ENCODE assay signal across 18 cellular contexts in genomic region chr6:10482636-10483257, GRCh38. TPM values are rescaled to one million over a fixed set of nuclear protein-coding genes. Genes with fewer than 3 reads are reported as not detected.
DNase-seq lines count a peak whose midpoint lies in the region; ATAC-seq, FAIRE-seq and TF ChIP-seq lines count a peak whose summit lies in the region.
"Had no signal": no experiment of that assay in that cellular context is flagged by ENCODE, and none has a peak within 500 bp of the region (broad histone marks: within the 10 kb centered on the region; RNA-seq: fewer than 3 reads in every experiment).

No MANE protein-coding gene starts in this region.

- ATAC-seq in GM23338 (no peak), WTC11 (no peak), T-cell (replicated peaks in 1 of 4) (no peak)
- peak; percentile 55 for ATAC-seq in stimulated activated memory B cell treated with anti-CD40 and anti-IgM and Interleukin-4, amounts not matched to agents 10 μg/mL and 1 μg/mL and 100 μg/mL, for 72 hours
- ATAC-seq: CD8-positive, alpha-beta T cell had no signal

- H3K36me3 Mint-ChIP-seq in GM23338 (ENCODE audit: low read depth) (peaks cover 2% of the 10 kb centered on the region; the same call in 1 of the 3 replicates), H9 (ENCODE audit: insufficient read depth in 1 of 3, low read depth in 3 of 3) (no peaks in the 10 kb centered on the region; a peak in 2 of 7 replicates), WTC11 (0 out of 2 replicates have a peak, but pooled peaks cover 2% of the 10 kb centered on the region), T-cell (no peaks in the 10 kb centered on the region)
- no peaks in the 10 kb centered on the region for H3K36me3 Mint-ChIP-seq in stimulated activated memory B cell treated with anti-CD40 and anti-IgM and Interleukin-4, amounts not matched to agents 10 μg/mL and 1 μg/mL and 100 μg/mL, for 72 hours
- H3K36me3 Mint-ChIP-seq: CD4-positive, CD25-positive, alpha-beta regulatory T cell; CD8-positive, alpha-beta T cell had no signal

- no peaks in the 10 kb centered on the region for H3F3A ChIP-seq in GM23338 (replicated peaks; ENCODE audit: low read depth)

- WGBS in H9 (ENCODE audit: extremely low coverage, insufficient read length, low lambda C conversion rate) = no CpG with 5 or more reads among the region's 46 CpGs

- H2AFZ ChIP-seq in GM23338 = peak overlapping the region; percentile 14; the same call in 1 of the 2 replicates
- H2AFZ ChIP-seq in H9 (ENCODE audit: low read length) = no peak overlapping the region
- H2AFZ ChIP-seq: GM23248 had no signal

- intact Hi-C loops in kidney (cut with DNase I) = no loop called here

- H3K9me3 ChIP-seq in H9 (ENCODE audit: control insufficient read depth, low read depth, low read length) = no peaks in the 10 kb centered on the region
- no peaks in the 10 kb centered on the region for H3K9me3 ChIP-seq in kidney (ENCODE audit: control insufficient read depth in 1 of 2, low read length in 2 of 2)
- H3K9me3 ChIP-seq: Caco-2, HAP-1 had no signal

- H4K5ac ChIP-seq in H9 (ENCODE audit: insufficient read length, low read depth, low read length) = no peak overlapping the region

- H3K27me3 ChIP-seq in GM23338 (ENCODE audit: insufficient read depth) = peaks cover 9% of the 10 kb centered on the region
- no peaks in the 10 kb centered on the region for H3K27me3 ChIP-seq in H9 (ENCODE audit: insufficient read depth, low read length)

- H4K91ac ChIP-seq in H9 (ENCODE audit: insufficient read length, low read depth, low read length) = no peak overlapping the region

- H3K27ac ChIP-seq in GM23338 (ENCODE audit: low read depth) (no peak overlapping the region), H9 (ENCODE audit: insufficient read length, low read depth, low read length) (no peak overlapping the region), kidney (ENCODE audit: low read depth in 2 of 2, low read length in 2 of 2) (no peak overlapping the region)
- H3K27ac ChIP-seq: C4-2B, GM23248 had no signal

- no peaks in the 10 kb centered on the region for H3K79me2 ChIP-seq in GM23338 (replicated peaks; ENCODE audit: insufficient read depth)
- no peaks in the 10 kb centered on the region for H3K79me2 ChIP-seq in H9 (ENCODE audit: insufficient read depth, low read length)

- peaks cover 1% of the 10 kb centered on the region for H3K23me2 ChIP-seq in H9 (ENCODE audit: insufficient read length, low read depth, low read length, poor library complexity, severe bottlenecking)

- H3K9me3 Mint-ChIP-seq in GM23338 = peaks cover 13% of the 10 kb centered on the region; the same call in 2 of the 3 replicates
- H3K9me3 Mint-ChIP-seq in H9 = peaks cover 4 to 9% of the 10 kb centered on the region in 2 experiments
- H3K9me3 Mint-ChIP-seq in stimulated activated memory B cell treated with anti-CD40 and anti-IgM and Interleukin-4, amounts not matched to agents 10 μg/mL and 1 μg/mL and 100 μg/mL, for 72 hours = peaks cover 2% of the 10 kb centered on the region
- H3K9me3 Mint-ChIP-seq in WTC11 = peaks cover 30% of the 10 kb centered on the region
- H3K9me3 Mint-ChIP-seq in T-cell = no peaks in the 10 kb centered on the region
- H3K9me3 Mint-ChIP-seq: CD8-positive, alpha-beta T cell had no signal

- no peak overlapping the region for H3K23ac ChIP-seq in H9 (ENCODE audit: insufficient read length, low read depth, low read length)

- no peak overlapping the region for H3K4me2 ChIP-seq in GM23338
- H3K4me2 ChIP-seq in H9 (ENCODE audit: insufficient read depth, insufficient read length, low read length) = no peak overlapping the region

- DNase-seq in GM23338 (ENCODE audit: low spot score) (no peak), H9 (peak; percentile 44), kidney (peak; percentile 61), WTC11 (ENCODE audit: low spot score) (no peak), NCI-H1105 treated with DMSO at 0.1 percent for 48 hours (lab: John Stamatoyannopoulos, UW) (no peak), T-cell (no peak)
- DNase-seq: Caco-2; CD4-positive, CD25-positive, alpha-beta regulatory T cell; CD8-positive, alpha-beta T cell; DMS153; DND-41; GM23248; HFFc6 had no signal

- H3K27me3 Mint-ChIP-seq in GM23338 (ENCODE audit: insufficient read depth, low read depth, poor library complexity) = peaks cover 17% of the 10 kb centered on the region
- H3K27me3 Mint-ChIP-seq in H9 (ENCODE audit: low read depth) = peaks cover 8% of the 10 kb centered on the region
- peaks cover 23% of the 10 kb centered on the region for H3K27me3 Mint-ChIP-seq in stimulated activated memory B cell treated with anti-CD40 and anti-IgM and Interleukin-4, amounts not matched to agents 10 μg/mL and 1 μg/mL and 100 μg/mL, for 72 hours
- H3K27me3 Mint-ChIP-seq in WTC11 (ENCODE audit: low read depth) = peaks cover 11% of the 10 kb centered on the region
- peaks cover 4 to 26% of the 10 kb centered on the region in 2 donors for H3K27me3 Mint-ChIP-seq in T-cell

- no peak overlapping the region for H3K4ac ChIP-seq in H9 (ENCODE audit: low read depth, low read length)

- no peak overlapping the region for H3K4me3 Mint-ChIP-seq in GM23338
- H3K4me3 Mint-ChIP-seq in H9 = no peak overlapping the region
- H3K4me3 Mint-ChIP-seq in stimulated activated memory B cell treated with anti-CD40 and anti-IgM and Interleukin-4, amounts not matched to agents 10 μg/mL and 1 μg/mL and 100 μg/mL, for 72 hours = no peak overlapping the region
- H3K4me3 Mint-ChIP-seq in WTC11 = no peak overlapping the region
- H3K4me3 Mint-ChIP-seq in T-cell = no peak overlapping the region
- H3K4me3 Mint-ChIP-seq: CD4-positive, CD25-positive, alpha-beta regulatory T cell; CD8-positive, alpha-beta T cell; HFFc6 had no signal

- H3T11ph ChIP-seq in H9 (ENCODE audit: low read length) = no peak overlapping the region

- POLR2A ChIA-PET in WTC11 (lab: Charles Lee) (interaction anchor here (0.7 kb wide), 1 partner anchor 74 kb away, joined by 3 read pairs; no protein-coding TSS in a partner anchor), T-cell (lab: Charles Lee) (no interaction called here)

- no peaks in the 10 kb centered on the region for H3K9me2 ChIP-seq in GM23338 (ENCODE audit: insufficient read depth)

- no peak overlapping the region for H3K9ac ChIP-seq in H9 (ENCODE audit: extremely low read depth, insufficient read length, low read length)
- no peak overlapping the region for H3K9ac ChIP-seq in kidney (ENCODE audit: low read length in 2 of 2)
- H3K9ac ChIP-seq: GM23248 had no signal

- no peak overlapping the region for H2BK12ac ChIP-seq in H9 (ENCODE audit: insufficient read length, low read depth, low read length)

- H3K4me1 ChIP-seq in GM23338 (ENCODE audit: insufficient read depth) (no peaks in the 10 kb centered on the region), H9 (ENCODE audit: insufficient read depth, low read length) (no peaks in the 10 kb centered on the region), kidney (ENCODE audit: control insufficient read depth in 1 of 2, insufficient read depth in 1 of 2, low read depth in 1 of 2, low read length in 2 of 2) (no peaks in the 10 kb centered on the region)
- H3K4me1 ChIP-seq: Caco-2 had no signal

- H3K27ac Mint-ChIP-seq in GM23338 (no peak overlapping the region), H9 (no peak overlapping the region), WTC11 (no peak overlapping the region), T-cell (no peak overlapping the region)
- no peak overlapping the region for H3K27ac Mint-ChIP-seq in stimulated activated memory B cell treated with anti-CD40 and anti-IgM and Interleukin-4, amounts not matched to agents 10 μg/mL and 1 μg/mL and 100 μg/mL, for 72 hours
- H3K27ac Mint-ChIP-seq: CD4-positive, CD25-positive, alpha-beta regulatory T cell; CD8-positive, alpha-beta T cell; HFFc6 had no signal

- H2BK15ac ChIP-seq in H9 (ENCODE audit: low read depth, low read length) = no peak overlapping the region

- no peak overlapping the region for H2BK5ac ChIP-seq in H9 (ENCODE audit: insufficient read length, low read length)

- H3K18ac ChIP-seq in H9 (ENCODE audit: insufficient read length, low read depth, low read length) = no peak overlapping the region

- no peak overlapping the region for H2AK5ac ChIP-seq in H9 (ENCODE audit: insufficient read length, low read length)

- CTCF ChIA-PET in WTC11 (lab: Charles Lee) = interaction anchor here (1.5 to 1.9 kb wide), 2 partner anchors 17 to 318 kb away, joined by 4 to 8 read pairs; no protein-coding TSS in a partner anchor
- CTCF ChIA-PET in T-cell (lab: Charles Lee) = interaction anchor here (0.6 to 5.1 kb wide), 3 partner anchors 9 to 332 kb away, joined by 3 to 41 read pairs (median 4); no protein-coding TSS in a partner anchor

- H2BK120ac ChIP-seq in H9 (ENCODE audit: low read depth, low read length, poor library complexity, severe bottlenecking) = no peak overlapping the region

- H4K20me1 ChIP-seq in GM23338 (replicated peaks; ENCODE audit: insufficient read depth) (no peaks in the 10 kb centered on the region), H9 (ENCODE audit: control insufficient read depth, insufficient read depth, insufficient read length) (no peaks in the 10 kb centered on the region)

- FAIRE-seq in kidney (lab: Jason Lieb, UNC) = no peak
- FAIRE-seq: G401.6, GM12892 had no signal

- H4K8ac ChIP-seq in H9 (replicated peaks; ENCODE audit: insufficient read length, low read depth, low read length) = no peak overlapping the region

- H3K4me1 Mint-ChIP-seq in GM23338 (no peaks in the 10 kb centered on the region), H9 (peaks cover 11 to 13% of the 10 kb centered on the region in 2 experiments), WTC11 (0 out of 2 replicates have a peak, but pooled peaks cover 2% of the 10 kb centered on the region), T-cell (peaks cover 0 to 1% (median 0%) of the 10 kb centered on the region in 3 donors)
- no peaks in the 10 kb centered on the region for H3K4me1 Mint-ChIP-seq in stimulated activated memory B cell treated with anti-CD40 and anti-IgM and Interleukin-4, amounts not matched to agents 10 μg/mL and 1 μg/mL and 100 μg/mL, for 72 hours

- no peak for TF ChIP-seq CTCF in GM23338 (conservative IDR thresholded peaks at IDR 0.05; ENCODE audit: low read depth in 2 of 2)
- TF ChIP-seq CTCF in H9 (conservative IDR thresholded peaks at IDR 0.05) = no peak
- no peak for TF ChIP-seq CTCF in kidney (IDR thresholded peaks at IDR 0.05; ENCODE audit: borderline replicate concordance, extremely low read depth, insufficient read depth)
- TF ChIP-seq CTCF in WTC11 (IDR thresholded peaks at IDR 0.05) = no peak

- H3K4me3 ChIP-seq in GM23338 = no peak overlapping the region
- no peak overlapping the region for H3K4me3 ChIP-seq in kidney (ENCODE audit: low read length in 2 of 2)
- H3K4me3 ChIP-seq: GM23248, HAP-1 had no signal

- H3K14ac ChIP-seq in H9 (ENCODE audit: insufficient read depth, low read length) = no peak overlapping the region

- H3K56ac ChIP-seq in H9 (ENCODE audit: insufficient read length, low read depth, low read length) = no peak overlapping the region

- H2BK20ac ChIP-seq in H9 (ENCODE audit: low read depth, low read length, poor library complexity, severe bottlenecking) = no peak overlapping the region

- no peaks in the 10 kb centered on the region for H3K36me3 ChIP-seq in GM23338 (ENCODE audit: insufficient read depth)
- H3K36me3 ChIP-seq in kidney (ENCODE audit: control insufficient read depth in 1 of 2, insufficient read depth in 2 of 2, low read length in 2 of 2) = no peaks in the 10 kb centered on the region
- H3K36me3 ChIP-seq: HAP-1 had no signal

- no peaks in the 10 kb centered on the region for H3K79me1 ChIP-seq in H9 (ENCODE audit: insufficient read depth, low read depth, low read length, poor library complexity, severe bottlenecking)

RNA-seq across cellular contexts. Expression of gene GCNT2, which starts 38.4 kb away (rescaled TPM):
- 135 and 137 TPM in 2 replicates for total RNA-seq in GM23338 (2014; rRNA removed; shearing (Covaris generic))
- 27.2 and 28.3 TPM in 2 replicates for polyA plus RNA-seq in GM23338 (2016; fragmentation: Nextera tagmentation; extraction: Ambion mirVana)
- total RNA-seq in H9 (2021) = 41.3 and 41.7 TPM in 2 replicates
- 12.5 TPM for total RNA-seq in kidney
- polyA plus RNA-seq in kidney (ENCODE audit: insufficient read depth, low read depth, low replicate concordance) = 10.5 TPM
- total RNA-seq in WTC11 (2021) = 51.2 to 66.7 TPM (median 62.7 TPM) in 3 replicates
- 1 to 10 TPM; 2.2 to 6.8 (median 2.9) TPM for total RNA-seq in T-cell
- total RNA-seq: GM23248 had no signal
- polyA plus RNA-seq: GM23248 had no signal

Comparison
In these comparisons a context has a peak if more than half of its experiments do, and no peak if none do; other contexts are left out.
1. DNase-seq: peak in H9 (single experiment) and kidney (single experiment); none in GM23338 (single experiment), WTC11 (single experiment), NCI-H1105 treated with DMSO at 0.1 percent for 48 hours (single experiment) and T-cell (0 of 34).